8 cellular contexts compared by ENCODE assay signal in genomic region chr16:31458835-31459721, GRCh38.
DNase-seq lines count a peak whose midpoint lies in the region; ATAC-seq and FAIRE-seq lines count a peak whose summit lies in the region.

TSS of gene ARMC5 (plus strand) at chr16:31459501. CDS start at chr16:31459525, 24 bp downstream.

- H3K27me3 ChIP-seq in BLaER1 = no peaks in the 10 kb centered on the region
- H3K27me3 ChIP-seq in layer of hippocampus (ENCODE audit: control insufficient read depth, insufficient read depth, low read length) = no peaks in the 10 kb centered on the region

- H3K4me1 ChIP-seq in BLaER1 = peaks cover 65% of the 10 kb centered on the region

- H3K36me3 ChIP-seq in BLaER1 = peaks cover 36% of the 10 kb centered on the region

- H3K27ac ChIP-seq in BLaER1 (peak within 1 kb of the TSS; percentile 99), cingulate gyrus (ENCODE audit: low read depth, low read length) (peak within 1 kb of the TSS; percentile 99), layer of hippocampus (ENCODE audit: low read depth, low read length) (peak within 1 kb of the TSS; percentile 100)

- peak within 1 kb of the TSS; percentile 97 for H3K4me2 ChIP-seq in BLaER1

- no peaks in the 10 kb centered on the region for H3K9me3 ChIP-seq in BLaER1

- peaks cover 44% of the 10 kb centered on the region for H4K20me1 ChIP-seq in BLaER1

- FAIRE-seq in GM19239 (lab: Jason Lieb, UNC) = no peak

- ATAC-seq in HG03457 (IDR thresholded peaks at IDR 0.05; ENCODE audit: unreplicated experiment) = peak; percentile 60

- H3K9ac ChIP-seq in BLaER1 = peak within 1 kb of the TSS; percentile 97

- DNase-seq in GM19239 (ENCODE audit: insufficient read length, low spot score) (peak; percentile 71), NCI-H524 (lab: John Stamatoyannopoulos, UW) (peak; percentile 98)
- DNase-seq in activated CD4-positive, alpha-beta T cell treated with anti-CD3 and anti-CD28 coated beads for 4 hours = peak; percentile 95 to 97
- peak; percentile 92 for DNase-seq in stimulated activated CD4-positive, alpha-beta T cell treated with anti-CD3 and anti-CD28 coated beads, Interleukin-1b, Interleukin-23, amount 100 ng/mL, for 4 hours (ENCODE audit: low read depth in 2 of 2)

- peak within 1 kb of the TSS; percentile 82 for H3K4me3 ChIP-seq in BLaER1

Comparison
In these comparisons a context has a peak if more than half of its experiments do, and no peak if none do; other contexts are left out.
1. Peak in every context shown above with its lines: DNase-seq, ATAC-seq, H3K4me3 ChIP-seq and H3K27ac ChIP-seq.